8 cellular contexts compared by ENCODE assay signal in the genomic region with DNA sequence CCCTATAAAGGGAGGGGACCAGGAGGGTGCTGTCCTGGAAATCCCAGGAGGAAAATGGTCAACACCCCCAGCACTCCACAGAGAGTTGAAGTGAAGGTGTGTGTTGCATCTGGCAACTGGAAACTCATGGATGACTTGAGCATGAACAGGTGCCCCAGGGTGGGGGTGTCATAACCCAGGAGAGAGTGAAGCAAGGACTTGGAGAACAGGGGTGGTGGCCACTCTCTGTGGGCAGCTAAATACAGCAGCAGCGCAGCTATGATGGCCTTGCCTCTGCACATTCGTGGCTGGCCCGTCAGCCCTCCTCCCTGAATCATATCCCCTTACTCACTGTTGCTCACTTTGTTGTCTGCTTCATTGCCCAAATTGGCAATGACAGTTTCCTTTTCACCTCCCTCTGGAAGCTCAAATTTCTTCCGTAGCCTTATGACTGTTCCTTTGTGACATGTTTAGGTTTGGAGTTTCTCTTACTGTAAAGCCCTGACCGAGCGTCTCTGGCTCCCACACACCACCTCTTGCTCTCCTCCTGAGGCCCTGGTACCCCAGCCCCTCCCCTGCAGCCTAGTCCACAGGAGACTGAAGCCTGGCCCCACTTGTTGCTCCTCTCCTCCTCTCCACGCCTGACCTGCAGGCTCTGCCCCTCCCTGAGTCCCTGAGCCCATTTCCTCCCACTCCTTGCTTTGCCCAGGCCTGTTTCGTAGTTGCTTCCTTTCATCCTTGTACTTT.
A peak's percentile ranks its signal among the peaks of the same experiment; 100 is the strongest.
DNase-seq lines count a peak whose midpoint lies in the region; ATAC-seq, FAIRE-seq and TF ChIP-seq lines count a peak whose summit lies in the region.

No MANE protein-coding gene starts in this region.

- intact Hi-C loops in activated naive CD4-positive, alpha-beta T cell treated with anti-CD3 and anti-CD28 coated beads for 36 hours (cut with micrococcal nuclease), result no loop called here

- FAIRE-seq in small intestine (lab: Jason Lieb, UNC), result no peak

- H3K27ac ChIP-seq in upper lobe of left lung, result peak overlapping the region; percentile 13 to 73 (median 52)
- peak overlapping the region in 1 of 2 donors; percentile 32 for H3K27ac ChIP-seq in small intestine (ENCODE audit: low read depth in 1 of 2, low read length in 1 of 2)

- POLR2A ChIA-PET in T-cell (lab: Charles Lee), result no interaction called here

- peaks cover 2% of the 10 kb centered on the region for H3K36me3 Mint-ChIP-seq in activated naive CD4-positive, alpha-beta T cell treated with anti-CD3 and anti-CD28 coated beads for 36 hours (ENCODE audit: low read depth)
- H3K36me3 Mint-ChIP-seq in activated naive CD4-positive, alpha-beta T cell treated with anti-CD3 and anti-CD28 coated beads, Interleukin-2, amount 50 U/mL, for 24 hours, result peaks cover 15% of the 10 kb centered on the region
- H3K36me3 Mint-ChIP-seq in T-cell, result peaks cover 9% of the 10 kb centered on the region

- H3K4me1 Mint-ChIP-seq in activated naive CD4-positive, alpha-beta T cell treated with anti-CD3 and anti-CD28 coated beads for 36 hours (ENCODE audit: low read depth), result peaks cover 99% of the 10 kb centered on the region
- peaks cover 98% of the 10 kb centered on the region for H3K4me1 Mint-ChIP-seq in activated naive CD4-positive, alpha-beta T cell treated with anti-CD3 and anti-CD28 coated beads, Interleukin-2, amount 50 U/mL, for 24 hours
- H3K4me1 Mint-ChIP-seq in T-cell, result peaks cover 79 to 90% (median 90%) of the 10 kb centered on the region in 3 donors

- H3K4me3 ChIP-seq in upper lobe of left lung, result no peak overlapping the region
- no peak overlapping the region for H3K4me3 ChIP-seq in small intestine (ENCODE audit: low read depth in 1 of 2, low read length in 2 of 2)

- TF ChIP-seq POLR2A in upper lobe of left lung (IDR thresholded peaks at IDR 0.05), result no peak

- no peaks in the 10 kb centered on the region for H3K9me3 Mint-ChIP-seq in activated naive CD4-positive, alpha-beta T cell treated with anti-CD3 and anti-CD28 coated beads for 36 hours
- H3K9me3 Mint-ChIP-seq in activated naive CD4-positive, alpha-beta T cell treated with anti-CD3 and anti-CD28 coated beads, Interleukin-2, amount 50 U/mL, for 24 hours, result peaks cover 4% of the 10 kb centered on the region
- H3K9me3 Mint-ChIP-seq in T-cell, result no peaks in the 10 kb centered on the region

- no peak for TF ChIP-seq CTCF in upper lobe of left lung (IDR thresholded peaks at IDR 0.05)

- TF ChIP-seq EP300 in upper lobe of left lung (IDR thresholded peaks at IDR 0.05), result no peak

- WGBS in upper lobe of left lung, 2 donors, result 44 to 55% methylated on average over 8 of the region's 8 CpGs
- 57 to 66% (median 65%) methylated on average over 8 of the region's 8 CpGs for WGBS in small intestine, 3 donors

- ATAC-seq in upper lobe of left lung (ENCODE audit: low FRiP score in 2 of 2) (no peak), T-cell (replicated peaks in 1 of 4) (no peak), HG02852 (IDR thresholded peaks at IDR 0.05; ENCODE audit: unreplicated experiment) (no peak)

- H3K27me3 ChIP-seq in upper lobe of left lung (no peaks in the 10 kb centered on the region), small intestine (ENCODE audit: control insufficient read depth in 2 of 2, insufficient read depth in 2 of 2, low read length in 2 of 2) (no peaks in the 10 kb centered on the region)

- CTCF ChIA-PET in activated naive CD4-positive, alpha-beta T cell treated with anti-CD3 and anti-CD28 coated beads for 36 hours (lab: Charles Lee), result no interaction called here
- CTCF ChIA-PET in T-cell (lab: Charles Lee), result no interaction called here

- H3K4me1 ChIP-seq in upper lobe of left lung, result peaks cover 29 to 60% (median 41%) of the 10 kb centered on the region in 4 donors
- H3K4me1 ChIP-seq in small intestine (ENCODE audit: control insufficient read depth in 2 of 2, insufficient read depth in 1 of 2, low read depth in 1 of 2, low read length in 1 of 2), result peaks cover 4 to 11% of the 10 kb centered on the region in 2 donors

- H3K27ac Mint-ChIP-seq in activated naive CD4-positive, alpha-beta T cell treated with anti-CD3 and anti-CD28 coated beads for 36 hours, result peak overlapping the region; percentile 67
- no peak overlapping the region for H3K27ac Mint-ChIP-seq in activated naive CD4-positive, alpha-beta T cell treated with anti-CD3 and anti-CD28 coated beads, Interleukin-2, amount 50 U/mL, for 24 hours
- no peak overlapping the region for H3K27ac Mint-ChIP-seq in T-cell

- peak; percentile 32 for DNase-seq in activated naive CD4-positive, alpha-beta T cell treated with anti-CD3 and anti-CD28 coated beads for 36 hours
- no peak for DNase-seq in activated naive CD4-positive, alpha-beta T cell (lab: John Stamatoyannopoulos, UW)
- peak; percentile 95 for DNase-seq in left kidney (ENCODE audit: low read depth, low spot score)
- no peak for DNase-seq in upper lobe of left lung
- no peak for DNase-seq in T-cell
- no peak for DNase-seq in small intestine

- H3K4me3 Mint-ChIP-seq in activated naive CD4-positive, alpha-beta T cell treated with anti-CD3 and anti-CD28 coated beads for 36 hours, result peak overlapping the region; percentile 0
- H3K4me3 Mint-ChIP-seq in activated naive CD4-positive, alpha-beta T cell treated with anti-CD3 and anti-CD28 coated beads, Interleukin-2, amount 50 U/mL, for 24 hours, result peak overlapping the region; percentile 69
- no peak overlapping the region for H3K4me3 Mint-ChIP-seq in T-cell

- H3K9me3 ChIP-seq in upper lobe of left lung, result no peaks in the 10 kb centered on the region
- no peaks in the 10 kb centered on the region for H3K9me3 ChIP-seq in small intestine (ENCODE audit: control insufficient read depth, low read depth)

- H3K36me3 ChIP-seq in upper lobe of left lung, result no peaks in the 10 kb centered on the region
- peaks cover 0 to 1% of the 10 kb centered on the region in 2 donors for H3K36me3 ChIP-seq in small intestine (ENCODE audit: control insufficient read depth in 2 of 2, insufficient read depth in 2 of 2, low read length in 2 of 2)

- H3K27me3 Mint-ChIP-seq in activated naive CD4-positive, alpha-beta T cell treated with anti-CD3 and anti-CD28 coated beads for 36 hours (ENCODE audit: low read depth), result no peaks in the 10 kb centered on the region
- no peaks in the 10 kb centered on the region for H3K27me3 Mint-ChIP-seq in activated naive CD4-positive, alpha-beta T cell treated with anti-CD3 and anti-CD28 coated beads, Interleukin-2, amount 50 U/mL, for 24 hours
- no peaks in the 10 kb centered on the region for H3K27me3 Mint-ChIP-seq in T-cell

Comparison
In these comparisons a context has a peak if more than half of its experiments do, and no peak if none do; other contexts are left out.
1. DNase-seq: peak in activated naive CD4-positive, alpha-beta T cell treated with anti-CD3 and anti-CD28 coated beads for 36 hours (single experiment) and left kidney (single experiment); none in activated naive CD4-positive, alpha-beta T cell (0 of 4), upper lobe of left lung (0 of 2), T-cell (0 of 34) and small intestine (single experiment).
2. H3K4me3 Mint-ChIP-seq: peak in activated naive CD4-positive, alpha-beta T cell treated with anti-CD3 and anti-CD28 coated beads for 36 hours (single experiment) and activated naive CD4-positive, alpha-beta T cell treated with anti-CD3 and anti-CD28 coated beads, Interleukin-2, amount 50 U/mL, for 24 hours (single experiment); none in T-cell (0 of 3).